Comparison of ENCODE assay signal across 10 cellular contexts in the genomic region with DNA sequence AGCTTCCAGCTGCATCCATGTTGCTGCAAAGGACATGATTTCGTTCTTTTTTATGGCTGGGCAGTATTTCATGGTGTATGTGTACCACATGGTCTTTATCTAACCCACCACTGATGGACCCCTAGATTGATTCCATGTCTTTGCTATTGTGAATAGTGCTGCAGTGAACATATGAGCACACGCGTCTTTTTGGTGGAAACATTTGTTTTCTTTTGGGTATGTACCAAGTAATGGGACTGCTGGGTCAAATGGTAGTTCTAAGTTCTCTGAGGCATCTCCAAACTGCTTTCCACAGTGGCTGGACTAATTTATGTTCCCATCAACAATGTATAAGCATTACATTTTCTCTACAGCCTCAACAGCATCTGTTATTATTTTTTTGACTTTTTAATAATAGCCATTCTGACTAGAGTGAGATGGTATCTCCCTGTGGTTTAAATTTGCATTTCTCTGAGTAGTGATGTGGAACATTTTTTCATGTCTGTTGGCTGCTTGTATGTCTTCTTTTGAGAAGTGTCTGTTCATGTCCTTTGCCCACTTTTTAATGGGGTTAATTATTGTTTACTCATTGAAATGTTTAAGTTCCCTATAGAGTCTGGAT. TPM values are rescaled to one million over a fixed set of nuclear protein-coding genes. Genes with fewer than 3 reads are reported as not detected.
DNase-seq lines count a peak whose midpoint lies in the region; ATAC-seq and TF ChIP-seq lines count a peak whose summit lies in the region.
"Had no signal": no experiment of that assay in that cellular context is flagged by ENCODE, and none has a peak within 500 bp of the region (broad histone marks: within the 10 kb centered on the region; RNA-seq: fewer than 3 reads in every experiment).

No MANE protein-coding gene starts in this region.

- peaks cover 2% of the 10 kb centered on the region for H3K4me1 ChIP-seq in lower lobe of right lung

- in situ Hi-C loops in astrocyte of the spinal cord (cut with HindIII; ENCODE audit: low sequenced_read_pairs) = no loop called here

- no peak for TF ChIP-seq CTCF in astrocyte of the spinal cord (IDR thresholded peaks at IDR 0.05; ENCODE audit: low read depth, low read length)
- no peak for TF ChIP-seq CTCF in lower lobe of right lung (IDR thresholded peaks at IDR 0.05)

- no peak for TF ChIP-seq POLR2A in GM18505 (IDR thresholded peaks at IDR 0.05; ENCODE audit: borderline replicate concordance, extremely low read depth, insufficient read depth, insufficient read length)

- DNase-seq in astrocyte of the spinal cord (ENCODE audit: low read depth, low spot score) = peak; percentile 8
- DNase-seq in D341Med (ENCODE audit: low spot score) = no peak
- no peak for DNase-seq in nucleus accumbens (lab: John Stamatoyannopoulos, UW)
- no peak for DNase-seq in mesenteric fat pad (ENCODE audit: low spot score)
- no peak for DNase-seq in lower lobe of right lung
- DNase-seq: mammary epithelial cell, NCI-H2081 had no signal

- no peak overlapping the region for H3K4me3 ChIP-seq in astrocyte of the spinal cord (ENCODE audit: low read depth, low read length)
- H3K4me3 ChIP-seq in lower lobe of right lung = no peak overlapping the region

- intact Hi-C loops in lower lobe of right lung (cut with DNase I) = no loop called here

- H3K27ac ChIP-seq in lower lobe of right lung = no peak overlapping the region

- H3K36me3 ChIP-seq in lower lobe of right lung = no peaks in the 10 kb centered on the region

- no peaks in the 10 kb centered on the region for H3K27me3 ChIP-seq in lower lobe of right lung (ENCODE audit: low read depth)

- no peaks in the 10 kb centered on the region for H3K9me3 ChIP-seq in lower lobe of right lung

- ATAC-seq in GM18505 (IDR thresholded peaks at IDR 0.05; ENCODE audit: unreplicated experiment) = peak; percentile 71
- peak; percentile 77 for ATAC-seq in GM21529 (IDR thresholded peaks at IDR 0.05; ENCODE audit: unreplicated experiment)
- peak; percentile 84 for ATAC-seq in HG03280 (IDR thresholded peaks at IDR 0.05; ENCODE audit: unreplicated experiment)
- no peak for ATAC-seq in lower lobe of right lung

RNA-seq across cellular contexts. Expression of a gene that starts 6.8 kb away (rescaled TPM):
- 0.26 TPM for total RNA-seq in mesenteric fat pad
- not detected for total RNA-seq in lower lobe of right lung
- total RNA-seq: mammary epithelial cell had no signal

RNA-seq across cellular contexts. Expression of a gene that starts 50.2 kb away (rescaled TPM):
- total RNA-seq in mesenteric fat pad (209 TPM), lower lobe of right lung (221 TPM)

Comparison
In these comparisons a context has a peak if more than half of its experiments do, and no peak if none do; other contexts are left out.
1. ATAC-seq: peak in GM18505 (single experiment), GM21529 (single experiment) and HG03280 (single experiment); none in lower lobe of right lung (0 of 2).